ENCODE assay signal across 17 cellular contexts in genomic region chr5:135662104-135662503, GRCh38.
DNase-seq lines count a peak whose midpoint lies in the region; ATAC-seq, FAIRE-seq and TF ChIP-seq lines count a peak whose summit lies in the region.
"Had no signal": no experiment of that assay in that cellular context is flagged by ENCODE, and none has a peak within 500 bp of the region (broad histone marks: within the 10 kb centered on the region; RNA-seq: fewer than 3 reads in every experiment).

No MANE protein-coding gene starts in this region.

- no peaks in the 10 kb centered on the region for H3K36me3 ChIP-seq in CD8-positive, alpha-beta T cell (ENCODE audit: insufficient read depth, low read length)
- H3K36me3 ChIP-seq: SJSA1 had no signal

- no peak for FAIRE-seq in GM19239 (lab: Jason Lieb, UNC)
- FAIRE-seq: D721Med, HepG2 had no signal

- no peaks in the 10 kb centered on the region for H3K4me1 ChIP-seq in CD8-positive, alpha-beta T cell (ENCODE audit: insufficient read depth, low read length)
- H3K4me1 ChIP-seq: SJSA1 had no signal

- H3K27ac Mint-ChIP-seq in CD8-positive, alpha-beta T cell = no peak overlapping the region
- H3K27ac Mint-ChIP-seq: HFFc6 had no signal

- H3K27me3 Mint-ChIP-seq in CD8-positive, alpha-beta T cell (ENCODE audit: low read depth) = peaks cover 19% of the 10 kb centered on the region

- no peaks in the 10 kb centered on the region for H3K27me3 ChIP-seq in CD8-positive, alpha-beta T cell (ENCODE audit: insufficient read depth, low read length)

- TF ChIP-seq CTCF in choroid plexus epithelial cell (conservative IDR thresholded peaks at IDR 0.05; ENCODE audit: low read depth, low read length) = no peak
- no peak for TF ChIP-seq CTCF in CD8-positive, alpha-beta T cell (IDR thresholded peaks at IDR 0.05)

- no peak overlapping the region for H3K27ac ChIP-seq in CD8-positive, alpha-beta T cell (ENCODE audit: low read depth, low read length)
- H3K27ac ChIP-seq: SJSA1 had no signal

- H3K4me3 ChIP-seq in choroid plexus epithelial cell (ENCODE audit: low read depth, low read length) = no peak overlapping the region
- no peak overlapping the region for H3K4me3 ChIP-seq in CD8-positive, alpha-beta T cell (ENCODE audit: low read depth, low read length)
- H3K4me3 ChIP-seq: SJSA1 had no signal

- no peaks in the 10 kb centered on the region for H3K9me3 ChIP-seq in CD8-positive, alpha-beta T cell (ENCODE audit: low read length)

- H3K4me1 Mint-ChIP-seq in CD8-positive, alpha-beta T cell (ENCODE audit: low read depth) = no peaks in the 10 kb centered on the region

- peaks cover 12% of the 10 kb centered on the region for H3K9me3 Mint-ChIP-seq in CD8-positive, alpha-beta T cell
- H3K9me3 Mint-ChIP-seq: HFFc6 had no signal

- DNase-seq in NCI-H345 (lab: John Stamatoyannopoulos, UW) (peak; percentile 9), NCI-H345 treated with DMSO at 0.1 percent for 48 hours (lab: John Stamatoyannopoulos, UW; ENCODE audit: unreplicated experiment) (no peak), HEK293T (ENCODE audit: extremely low spot score) (peak; percentile 36), choroid plexus epithelial cell (ENCODE audit: low read depth) (peak; percentile 8), GM19239 (ENCODE audit: insufficient read length, low spot score) (no peak), cerebellar nuclear complex (lab: John Stamatoyannopoulos, UW) (no peak)
- no peak for DNase-seq in CD8-positive, alpha-beta T cell
- DNase-seq: C1 segment of cervical spinal cord, DMS79 treated with DMSO at 0.1 percent for 48 hours, HFFc6, KBM-7, NCI-H1105 treated with DMSO at 0.1 percent for 48 hours, NCI-H1930 had no signal

- ATAC-seq in CD8-positive, alpha-beta T cell = no peak
- ATAC-seq: Panc1 had no signal

- intact Hi-C loops in CD8-positive, alpha-beta T cell (cut with DNase I, micrococcal nuclease) = no loop called here

- CTCF ChIA-PET in HEK293T (lab: Yijun Ruan, JAX) = interaction anchor here (0.6 to 1.4 kb wide), 3 partner anchors 96 to 168 kb away, joined by 3 to 4 read pairs (median 3); no protein-coding TSS in a partner anchor
- CTCF ChIA-PET in CD8-positive, alpha-beta T cell (lab: Charles Lee) = no interaction called here

- no peak overlapping the region for H3K4me3 Mint-ChIP-seq in CD8-positive, alpha-beta T cell
- H3K4me3 Mint-ChIP-seq: HFFc6 had no signal

- POLR2A ChIA-PET in HEK293T (lab: Yijun Ruan, JAX) = interaction anchor here (1.4 kb wide), 1 partner anchor 12 kb away, joined by 5 read pairs; no protein-coding TSS in a partner anchor
- POLR2A ChIA-PET in CD8-positive, alpha-beta T cell (lab: Charles Lee) = no interaction called here

- no peaks in the 10 kb centered on the region for H3K36me3 Mint-ChIP-seq in CD8-positive, alpha-beta T cell

TF ChIP-seq in HEK293T, 16 proteins besides CTCF, POLR2A, EP300 and RAD21:
- TF ChIP-seq FOXA1 (IDR thresholded peaks at IDR 0.05) (no peak), SUZ12 (IDR thresholded peaks at IDR 0.05) (no peak)

Comparison
In these comparisons a context has a peak if more than half of its experiments do, and no peak if none do; other contexts are left out.
1. DNase-seq: peak in NCI-H345 (single experiment), HEK293T (single experiment) and choroid plexus epithelial cell (single experiment); none in NCI-H345 treated with DMSO at 0.1 percent for 48 hours (single experiment), GM19239 (single experiment), CD8-positive, alpha-beta T cell (0 of 7) and cerebellar nuclear complex (0 of 2).